ENCODE assay signal across 1 cellular context in genomic region chrX:11687157-11687556, GRCh38.
TF ChIP-seq lines count a peak whose summit lies in the region.

No MANE protein-coding gene starts in this region.

TF ChIP-seq in SK-N-SH treated with all-trans-retinoic acid at 6 μM for 48 hours, 23 proteins besides CTCF, POLR2A, EP300 and RAD21 (continued from another document):
- TF ChIP-seq POU6F1 (CRISPR knock-in tag; IDR thresholded peaks at IDR 0.05; ENCODE audit: borderline replicate concordance, low read depth) (no peak), ZFP30 (CRISPR knock-in tag; IDR thresholded peaks at IDR 0.05) (no peak), OSR1 (CRISPR knock-in tag; IDR thresholded peaks at IDR 0.05) (no peak), ZNF70 (CRISPR knock-in tag; IDR thresholded peaks at IDR 0.05) (no peak), CREB5 (CRISPR knock-in tag; IDR thresholded peaks at IDR 0.05; ENCODE audit: low read depth) (no peak), ISL1 (CRISPR knock-in tag; IDR thresholded peaks at IDR 0.05) (no peak), TSHZ2 (CRISPR knock-in tag; IDR thresholded peaks at IDR 0.05) (no peak)
